Comparison of ENCODE assay signal across 25 cellular contexts in genomic region chr5:81646469-81646868, GRCh38.
DNase-seq lines count a peak whose midpoint lies in the region; ATAC-seq, FAIRE-seq and TF ChIP-seq lines count a peak whose summit lies in the region.
"Had no signal": no experiment of that assay in that cellular context is flagged by ENCODE, and none has a peak within 500 bp of the region (broad histone marks: within the 10 kb centered on the region; RNA-seq: fewer than 3 reads in every experiment).

No MANE protein-coding gene starts in this region.

- no peak for FAIRE-seq in GM12878 (lab: Jason Lieb, UNC)
- FAIRE-seq: G401.6, GM12891 had no signal

- no peak for TF ChIP-seq POLR2A in GM12878 (IDR thresholded peaks at IDR 0.05; ENCODE audit: low read depth, low read length)

- no peak overlapping the region for H3K4me2 ChIP-seq in DND-41 (ENCODE audit: insufficient read depth, low read length)
- H3K4me2 ChIP-seq in GM12878 (ENCODE audit: control insufficient read depth, insufficient read depth) = no peak overlapping the region
- H3K4me2 ChIP-seq: BLaER1 had no signal

- H3K9me3 Mint-ChIP-seq in nephron progenitor cell = no peaks in the 10 kb centered on the region
- H3K9me3 Mint-ChIP-seq: CD4-positive, alpha-beta memory T cell; CD8-positive, alpha-beta memory T cell had no signal

- BruUV-seq in GM12878 (replicated peaks; lab: Mats Ljungman, UMichigan) = no TSS peak

- H3K27ac ChIP-seq in DND-41 (ENCODE audit: low read length) = peak overlapping the region; percentile 39; the same call in 1 of the 2 replicates
- H3K27ac ChIP-seq in HEK293 (ENCODE audit: extremely low read depth, low read depth, low read length) = no peak overlapping the region
- H3K27ac ChIP-seq in GM12878 (ENCODE audit: control insufficient read depth, insufficient read depth) = no peak overlapping the region
- H3K27ac ChIP-seq in left lung = no peak overlapping the region
- H3K27ac ChIP-seq: BLaER1 had no signal

- DNase-seq in DND-41 (no peak), GM12878 (ENCODE audit: low read depth, low spot score) (no peak), nephron progenitor cell (no peak), left lung (no peak), T-helper 2 cell (no peak), H4 (ENCODE audit: low spot score) (no peak), putamen (ENCODE audit: low spot score) (no peak)
- DNase-seq: 8988T; ACHN; BE2C; C1 segment of cervical spinal cord; CD4-positive, alpha-beta memory T cell; CD4-positive, CD25-positive, alpha-beta regulatory T cell; CD8-positive, alpha-beta memory T cell; COR-L47; DMS 273 treated with DMSO at 0.1 percent for 48 hours; DMS153; DMS53; DMS79; GF-D8 had no signal

- no peaks in the 10 kb centered on the region for H3K4me1 Mint-ChIP-seq in nephron progenitor cell
- H3K4me1 Mint-ChIP-seq: CD14-positive monocyte had no signal

- CTCF ChIA-PET in HEK293 (lab: Yijun Ruan, JAX) (interaction anchor here (0.6 kb wide), 1 partner anchor 23 kb away, joined by 4 read pairs; no protein-coding TSS in a partner anchor), GM12878 (lab: Yijun Ruan, JAX) (no interaction called here)

- no peak overlapping the region for H2AFZ ChIP-seq in DND-41 (ENCODE audit: low read depth, low read length)
- no peak overlapping the region for H2AFZ ChIP-seq in GM12878 (ENCODE audit: control insufficient read depth, low read depth, low read length)

- H4K20me1 ChIP-seq in DND-41 (ENCODE audit: insufficient read depth, low read length) (peaks cover 6% of the 10 kb centered on the region; the same call in 1 of the 2 replicates), GM12878 (ENCODE audit: control insufficient read depth, insufficient read depth) (no peaks in the 10 kb centered on the region)

- TF ChIP-seq CTCF in DND-41 (IDR thresholded peaks at IDR 0.05; ENCODE audit: borderline replicate concordance, extremely low read depth, low read length, poor library complexity, severe bottlenecking) (no peak), HEK293 (tag by site-specific recombination; IDR thresholded peaks at IDR 0.05) (no peak), GM12878 (IDR thresholded peaks at IDR 0.05 in 2 of 3, conservative IDR thresholded peaks at IDR 0.05 in 1 of 3; ENCODE audit: control insufficient read depth in 2 of 3, extremely low read depth in 1 of 3, insufficient read depth in 1 of 3, low read depth in 3 of 3, low read length in 3 of 3) (no peak), nephron progenitor cell (IDR thresholded peaks at IDR 0.05) (no peak), left lung (IDR thresholded peaks at IDR 0.05) (no peak)

- no peaks in the 10 kb centered on the region for H3K27me3 ChIP-seq in DND-41 (ENCODE audit: insufficient read depth, low read length, poor library complexity)
- no peaks in the 10 kb centered on the region for H3K27me3 ChIP-seq in GM12878 (replicated peaks in 1 of 2; ENCODE audit: control insufficient read depth in 2 of 2, insufficient read depth in 2 of 2, low read length in 1 of 2)
- H3K27me3 ChIP-seq in left lung = no peaks in the 10 kb centered on the region
- H3K27me3 ChIP-seq: BE2C, BLaER1 had no signal

- no peaks in the 10 kb centered on the region for H3K27me3 Mint-ChIP-seq in nephron progenitor cell (ENCODE audit: low read depth, poor library complexity)
- H3K27me3 Mint-ChIP-seq: CD4-positive, alpha-beta memory T cell; CD4-positive, CD25-positive, alpha-beta regulatory T cell; CD8-positive, alpha-beta memory T cell had no signal

- in situ Hi-C loops in GM12878 (cut with MboI) = no loop called here

- no peak overlapping the region for H3K9ac ChIP-seq in DND-41 (ENCODE audit: low read depth, low read length)
- no peak overlapping the region for H3K9ac ChIP-seq in GM12878 (ENCODE audit: control insufficient read depth, insufficient read depth, low read length)
- H3K9ac ChIP-seq: BLaER1 had no signal

- 100% methylated on average over 3 of the region's 3 CpGs for WGBS in GM12878 (ENCODE audit: insufficient coverage, insufficient replicate concordance, low lambda C conversion rate, missing lambda C conversion rate)

- H3K4me3 Mint-ChIP-seq in nephron progenitor cell = no peak overlapping the region
- H3K4me3 Mint-ChIP-seq: CD14-positive monocyte; CD4-positive, alpha-beta memory T cell; CD4-positive, CD25-positive, alpha-beta regulatory T cell; CD8-positive, alpha-beta memory T cell had no signal

- H3K4me3 ChIP-seq in DND-41 (ENCODE audit: low read depth in 1 of 2, low read length in 2 of 2) = no peak overlapping the region
- no peak overlapping the region for H3K4me3 ChIP-seq in HEK293 (ENCODE audit: low read depth, low read length)
- H3K4me3 ChIP-seq in GM12878 = no peak overlapping the region
- H3K4me3 ChIP-seq in left lung = no peak overlapping the region
- H3K4me3 ChIP-seq: BLaER1 had no signal

- peak overlapping the region; percentile 78 for H3K27ac Mint-ChIP-seq in nephron progenitor cell
- H3K27ac Mint-ChIP-seq: CD4-positive, CD25-positive, alpha-beta regulatory T cell had no signal

- H3K36me3 ChIP-seq in DND-41 (ENCODE audit: insufficient read depth, low read length) = peaks cover 71% of the 10 kb centered on the region
- H3K36me3 ChIP-seq in HEK293 (ENCODE audit: control insufficient read depth in 2 of 2, insufficient read depth in 1 of 2, low read length in 2 of 2) = no peaks in the 10 kb centered on the region
- no peaks in the 10 kb centered on the region; a peak in 1 of 4 replicates for H3K36me3 ChIP-seq in GM12878 (ENCODE audit: control insufficient read depth in 2 of 2, insufficient read depth in 2 of 2, low read length in 1 of 2)
- no peaks in the 10 kb centered on the region for H3K36me3 ChIP-seq in left lung
- H3K36me3 ChIP-seq: BE2C had no signal

- no peak for TF ChIP-seq RAD21 in GM12878 (IDR thresholded peaks at IDR 0.05; ENCODE audit: insufficient read depth, low read depth, low read length)

- H3K9me3 ChIP-seq in DND-41 (ENCODE audit: insufficient read depth, low read length, severe bottlenecking) = no peaks in the 10 kb centered on the region
- H3K9me3 ChIP-seq in HEK293 (ENCODE audit: control insufficient read depth, insufficient read depth, low read depth, low read length) = no peaks in the 10 kb centered on the region
- H3K9me3 ChIP-seq in GM12878 (replicated peaks; ENCODE audit: control insufficient read depth, insufficient read depth, low read length) = no peaks in the 10 kb centered on the region
- H3K9me3 ChIP-seq in left lung = no peaks in the 10 kb centered on the region
- H3K9me3 ChIP-seq: BE2C had no signal

- H3K79me2 ChIP-seq in DND-41 (ENCODE audit: insufficient read depth, low read length) = peaks cover 98% of the 10 kb centered on the region
- peaks cover 2% of the 10 kb centered on the region; the same call in 1 of the 2 replicates for H3K79me2 ChIP-seq in GM12878 (ENCODE audit: control insufficient read depth, insufficient read depth, low read length)

- RAD21 ChIA-PET in GM12878 (lab: Charles Lee; ENCODE audit: unreplicated experiment) = interaction anchor here (0.7 kb wide), 1 partner anchor 10 kb away, joined by 3 read pairs; no protein-coding TSS in a partner anchor

- ATAC-seq in DND-41 (ENCODE audit: insufficient read depth, low read depth) (no peak), GM12878 (no peak), left lung (no peak)

- no peak for TF ChIP-seq EP300 in GM12878 (IDR thresholded peaks at IDR 0.05; ENCODE audit: borderline replicate concordance in 1 of 2, control insufficient read depth in 1 of 2, low read depth in 2 of 2, low read length in 2 of 2)

- SMC1A ChIA-PET in GM12878 (lab: Charles Lee; ENCODE audit: uncharacterized antibody, unreplicated experiment) = no interaction called here

- POLR2A ChIA-PET in HEK293 (lab: Yijun Ruan, JAX) (no interaction called here), GM12878 (lab: Charles Lee) (no interaction called here)

- H3K36me3 Mint-ChIP-seq in nephron progenitor cell (ENCODE audit: low read depth) = peaks cover 46% of the 10 kb centered on the region

- intact Hi-C loops in GM12878 (cut with micrococcal nuclease; ENCODE audit: unreplicated experiment) (no loop called here), left lung (cut with DNase I) (no loop called here)

- H3K4me1 ChIP-seq in DND-41 (ENCODE audit: insufficient read depth, low read length) = peaks cover 46% of the 10 kb centered on the region
- no peaks in the 10 kb centered on the region for H3K4me1 ChIP-seq in HEK293 (ENCODE audit: control insufficient read depth, insufficient read depth, low read length)
- no peaks in the 10 kb centered on the region for H3K4me1 ChIP-seq in GM12878 (ENCODE audit: control insufficient read depth, insufficient read depth, low read length)
- H3K4me1 ChIP-seq in left lung = no peaks in the 10 kb centered on the region

TF ChIP-seq in HEK293, 187 proteins besides CTCF, POLR2A, EP300 and RAD21 (continues in another document):
- TF ChIP-seq ZNF580 (tag by site-specific recombination; IDR thresholded peaks at IDR 0.05) = no peak
- no peak for TF ChIP-seq ZBTB21 (tag by site-specific recombination; IDR thresholded peaks at IDR 0.05)
- TF ChIP-seq ZNF549 (tag by site-specific recombination; IDR thresholded peaks at IDR 0.05) = no peak

TF ChIP-seq in GM12878, 131 proteins besides CTCF, POLR2A, EP300 and RAD21:
- TF ChIP-seq, protein P1, sequence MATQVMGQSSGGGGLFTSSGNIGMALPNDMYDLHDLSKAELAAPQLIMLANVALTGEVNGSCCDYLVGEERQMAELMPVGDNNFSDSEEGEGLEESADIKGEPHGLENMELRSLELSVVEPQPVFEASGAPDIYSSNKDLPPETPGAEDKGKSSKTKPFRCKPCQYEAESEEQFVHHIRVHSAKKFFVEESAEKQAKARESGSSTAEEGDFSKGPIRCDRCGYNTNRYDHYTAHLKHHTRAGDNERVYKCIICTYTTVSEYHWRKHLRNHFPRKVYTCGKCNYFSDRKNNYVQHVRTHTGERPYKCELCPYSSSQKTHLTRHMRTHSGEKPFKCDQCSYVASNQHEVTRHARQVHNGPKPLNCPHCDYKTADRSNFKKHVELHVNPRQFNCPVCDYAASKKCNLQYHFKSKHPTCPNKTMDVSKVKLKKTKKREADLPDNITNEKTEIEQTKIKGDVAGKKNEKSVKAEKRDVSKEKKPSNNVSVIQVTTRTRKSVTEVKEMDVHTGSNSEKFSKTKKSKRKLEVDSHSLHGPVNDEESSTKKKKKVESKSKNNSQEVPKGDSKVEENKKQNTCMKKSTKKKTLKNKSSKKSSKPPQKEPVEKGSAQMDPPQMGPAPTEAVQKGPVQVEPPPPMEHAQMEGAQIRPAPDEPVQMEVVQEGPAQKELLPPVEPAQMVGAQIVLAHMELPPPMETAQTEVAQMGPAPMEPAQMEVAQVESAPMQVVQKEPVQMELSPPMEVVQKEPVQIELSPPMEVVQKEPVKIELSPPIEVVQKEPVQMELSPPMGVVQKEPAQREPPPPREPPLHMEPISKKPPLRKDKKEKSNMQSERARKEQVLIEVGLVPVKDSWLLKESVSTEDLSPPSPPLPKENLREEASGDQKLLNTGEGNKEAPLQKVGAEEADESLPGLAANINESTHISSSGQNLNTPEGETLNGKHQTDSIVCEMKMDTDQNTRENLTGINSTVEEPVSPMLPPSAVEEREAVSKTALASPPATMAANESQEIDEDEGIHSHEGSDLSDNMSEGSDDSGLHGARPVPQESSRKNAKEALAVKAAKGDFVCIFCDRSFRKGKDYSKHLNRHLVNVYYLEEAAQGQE (IDR thresholded peaks at IDR 0.05; ENCODE audit: low read depth, low read length) = no peak
- TF ChIP-seq ATF7 (IDR thresholded peaks at IDR 0.05; ENCODE audit: low read depth) = peak; percentile 78
